ENCODE assay signal across 7 cellular contexts in the genomic region with DNA sequence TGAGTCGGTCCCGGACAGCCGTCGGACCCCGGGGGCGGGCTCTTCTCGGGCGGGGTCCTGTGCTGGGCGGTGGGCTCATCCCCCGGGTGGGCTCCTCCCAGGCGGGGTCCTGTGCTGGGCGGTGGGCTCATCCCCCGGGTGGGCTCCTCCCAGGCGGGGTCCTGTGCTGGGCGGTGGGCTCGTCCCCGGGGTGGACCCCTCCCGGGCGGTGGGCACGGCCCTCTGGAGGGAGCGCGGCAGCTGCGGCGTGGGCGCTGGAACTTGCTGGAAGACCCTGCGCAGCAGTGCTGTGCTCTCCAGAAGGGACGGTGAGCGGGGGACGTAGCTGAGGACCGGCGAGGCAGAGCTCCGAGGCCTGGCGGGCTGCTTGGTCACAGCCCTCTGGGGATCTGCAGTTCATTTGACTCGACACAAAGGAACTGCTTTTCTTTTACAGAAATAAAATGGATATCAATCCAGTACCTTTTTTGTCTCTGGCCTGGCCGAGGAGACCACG. TPM values are rescaled to one million over a fixed set of nuclear protein-coding genes. Genes with fewer than 3 reads are reported as not detected.
DNase-seq lines count a peak whose midpoint lies in the region; ATAC-seq and TF ChIP-seq lines count a peak whose summit lies in the region.

No MANE protein-coding gene starts in this region.

- H4K8ac ChIP-seq in H9 (replicated peaks; ENCODE audit: insufficient read length, low read depth, low read length) = no peak overlapping the region

- DNase-seq in H9 (no peak), T-cell (no peak), glutamatergic neuron (peak; percentile 79), osteocyte (ENCODE audit: extremely low spot score, unreplicated experiment) (no peak), OCI-M1 (lab: John Stamatoyannopoulos, UW) (no peak)
- DNase-seq in stimulated activated CD4-positive, alpha-beta T cell treated with anti-CD3 and anti-CD28 coated beads, Interleukin-1b, Interleukin-23, amount 100 ng/mL, for 48 hours = no peak

- WGBS in H9 (ENCODE audit: extremely low coverage, insufficient read length, low lambda C conversion rate) = no CpG with 5 or more reads among the region's 36 CpGs

- peak in 3 of 4 experiments; percentile 0 to 4 (median 2) for ATAC-seq in T-cell (replicated peaks in 1 of 4)
- ATAC-seq in HG02852 (IDR thresholded peaks at IDR 0.05; ENCODE audit: unreplicated experiment) = no peak

- H3K14ac ChIP-seq in H9 (ENCODE audit: insufficient read depth, low read length) = no peak overlapping the region

- H3K27ac ChIP-seq in H9 (ENCODE audit: insufficient read length, low read depth, low read length) = no peak overlapping the region

- H3K9me3 ChIP-seq in H9 (ENCODE audit: control insufficient read depth, low read depth, low read length) = no peaks in the 10 kb centered on the region

- no peak overlapping the region for H3T11ph ChIP-seq in H9 (ENCODE audit: low read length)

- no peaks in the 10 kb centered on the region for H4K20me1 ChIP-seq in H9 (ENCODE audit: control insufficient read depth, insufficient read depth, insufficient read length)

- no peak overlapping the region for H2AFZ ChIP-seq in H9 (ENCODE audit: low read length)

- H3K4me3 Mint-ChIP-seq in H9 = peak overlapping the region; percentile 74 to 98
- H3K4me3 Mint-ChIP-seq in T-cell = peak overlapping the region; percentile 54 to 86 (median 57)
- H3K4me3 Mint-ChIP-seq in glutamatergic neuron (ENCODE audit: unreplicated experiment) = peak overlapping the region; percentile 96
- peak overlapping the region; percentile 80 for H3K4me3 Mint-ChIP-seq in osteocyte (ENCODE audit: unreplicated experiment)

- no peak overlapping the region for H3K23ac ChIP-seq in H9 (ENCODE audit: insufficient read length, low read depth, low read length)

- no peak overlapping the region for H2AK5ac ChIP-seq in H9 (ENCODE audit: insufficient read length, low read length)

- H3K4me1 ChIP-seq in H9 (ENCODE audit: insufficient read depth, low read length) = no peaks in the 10 kb centered on the region; the same call in 1 of the 2 replicates

- H2BK12ac ChIP-seq in H9 (ENCODE audit: insufficient read length, low read depth, low read length) = no peak overlapping the region

- no peaks in the 10 kb centered on the region; the same call in 1 of the 2 replicates for H3K27me3 ChIP-seq in H9 (ENCODE audit: insufficient read depth, low read length)

- no peak overlapping the region for H3K56ac ChIP-seq in H9 (ENCODE audit: insufficient read length, low read depth, low read length)

- H3K27ac Mint-ChIP-seq in H9 (no peak overlapping the region), T-cell (peak overlapping the region in 1 of 2 donors; percentile 11), glutamatergic neuron (ENCODE audit: unreplicated experiment) (peak overlapping the region; percentile 98), osteocyte (ENCODE audit: unreplicated experiment) (peak overlapping the region; percentile 83)

- no peak overlapping the region for H4K5ac ChIP-seq in H9 (ENCODE audit: insufficient read length, low read depth, low read length)

- no peak overlapping the region for H4K91ac ChIP-seq in H9 (ENCODE audit: insufficient read length, low read depth, low read length)

- CTCF ChIA-PET in T-cell (lab: Charles Lee) = interaction anchor here in 1 of 2 donors (1.5 kb wide), 2 partner anchors 11 to 19 kb away, joined by 6 to 12 read pairs; no protein-coding TSS in a partner anchor

- H3K23me2 ChIP-seq in H9 (ENCODE audit: insufficient read length, low read depth, low read length, poor library complexity, severe bottlenecking) = no peaks in the 10 kb centered on the region

- H3K79me1 ChIP-seq in H9 (ENCODE audit: insufficient read depth, low read depth, low read length, poor library complexity, severe bottlenecking) = no peaks in the 10 kb centered on the region

- peaks cover 20 to 46% of the 10 kb centered on the region in 2 experiments for H3K4me1 Mint-ChIP-seq in H9
- H3K4me1 Mint-ChIP-seq in T-cell = peaks cover 13 to 20% (median 15%) of the 10 kb centered on the region in 3 donors
- H3K4me1 Mint-ChIP-seq in glutamatergic neuron (ENCODE audit: low read depth, unreplicated experiment) = peaks cover 30% of the 10 kb centered on the region
- peaks cover 51% of the 10 kb centered on the region for H3K4me1 Mint-ChIP-seq in osteocyte (ENCODE audit: unreplicated experiment)

- H3K18ac ChIP-seq in H9 (ENCODE audit: insufficient read length, low read depth, low read length) = peak overlapping the region; percentile 17

- H3K9ac ChIP-seq in H9 (ENCODE audit: extremely low read depth, insufficient read length, low read length) = no peak overlapping the region

- H3K36me3 Mint-ChIP-seq in H9 (ENCODE audit: insufficient read depth in 1 of 3, low read depth in 3 of 3) (0 out of 7 replicates have a peak, but pooled peaks cover 0 to 2% (median 0%) of the 10 kb centered on the region in 3 experiments), T-cell (no peaks in the 10 kb centered on the region), glutamatergic neuron (ENCODE audit: unreplicated experiment) (no peaks in the 10 kb centered on the region), osteocyte (ENCODE audit: unreplicated experiment) (no peaks in the 10 kb centered on the region)

- H3K9me3 Mint-ChIP-seq in H9 (no peaks in the 10 kb centered on the region), T-cell (no peaks in the 10 kb centered on the region), glutamatergic neuron (ENCODE audit: unreplicated experiment) (peaks cover 9% of the 10 kb centered on the region), osteocyte (ENCODE audit: unreplicated experiment) (no peaks in the 10 kb centered on the region)

- H3K4me2 ChIP-seq in H9 (ENCODE audit: insufficient read depth, insufficient read length, low read length) = peak overlapping the region; percentile 74

- H3K27me3 Mint-ChIP-seq in H9 (ENCODE audit: low read depth) = peaks cover 30% of the 10 kb centered on the region
- peaks cover 0 to 7% of the 10 kb centered on the region in 2 donors for H3K27me3 Mint-ChIP-seq in T-cell
- peaks cover 5% of the 10 kb centered on the region for H3K27me3 Mint-ChIP-seq in glutamatergic neuron (ENCODE audit: unreplicated experiment)
- peaks cover 30% of the 10 kb centered on the region for H3K27me3 Mint-ChIP-seq in osteocyte (ENCODE audit: unreplicated experiment)

- H3K79me2 ChIP-seq in H9 (ENCODE audit: insufficient read depth, low read length) = peaks cover 3% of the 10 kb centered on the region; the same call in 1 of the 2 replicates

- H2BK15ac ChIP-seq in H9 (ENCODE audit: low read depth, low read length) = no peak overlapping the region

- no peak overlapping the region for H2BK20ac ChIP-seq in H9 (ENCODE audit: low read depth, low read length, poor library complexity, severe bottlenecking)

- H2BK5ac ChIP-seq in H9 (ENCODE audit: insufficient read length, low read length) = no peak overlapping the region

- POLR2A ChIA-PET in T-cell (lab: Charles Lee) = no interaction called here

- no peak overlapping the region for H3K4ac ChIP-seq in H9 (ENCODE audit: low read depth, low read length)

- H2BK120ac ChIP-seq in H9 (ENCODE audit: low read depth, low read length, poor library complexity, severe bottlenecking) = no peak overlapping the region

- TF ChIP-seq CTCF in H9 (conservative IDR thresholded peaks at IDR 0.05) = no peak
- no peak for TF ChIP-seq CTCF in glutamatergic neuron (IDR thresholded peaks at IDR 0.05; ENCODE audit: partially characterized antibody, unreplicated experiment)
- TF ChIP-seq CTCF in osteocyte (IDR thresholded peaks at IDR 0.05) = no peak

RNA-seq across cellular contexts. Expression of a gene that starts 0.6 kb away (rescaled TPM):
- 30.0 and 36.5 TPM in 2 replicates for total RNA-seq in H9 (2021)
- 10 to 100 TPM in 1 of 5 donors, 1 to 10 TPM in 4; 6.6 to 10.7 (median 8.2) TPM for total RNA-seq in T-cell
- 101 TPM for total RNA-seq in glutamatergic neuron (ENCODE audit: unreplicated experiment)
- 170 and 177 TPM in 2 replicates for total RNA-seq in osteocyte

Comparison
In these comparisons a context has a peak if more than half of its experiments do, and no peak if none do; other contexts are left out.
1. H3K27ac Mint-ChIP-seq: peak in glutamatergic neuron (single experiment) and osteocyte (single experiment); none in H9 (0 of 3).
2. Peak in every context shown above with its lines, with median percentiles within 50 percentile points of each other: H3K4me3 Mint-ChIP-seq.